ENCODE assay signal across 8 cellular contexts in genomic region chrX:76279007-76279406, GRCh38.
A peak's percentile ranks its signal among the peaks of the same experiment; 100 is the strongest.
DNase-seq lines count a peak whose midpoint lies in the region; ATAC-seq, FAIRE-seq and TF ChIP-seq lines count a peak whose summit lies in the region.

No MANE protein-coding gene starts in this region.

- peak; percentile 67 for TF ChIP-seq CTCF in foreskin keratinocyte (conservative IDR thresholded peaks at IDR 0.05)

- no peak overlapping the region for H3K27ac ChIP-seq in foreskin keratinocyte

- peak; percentile 69 for DNase-seq in activated CD8-positive, alpha-beta memory T cell treated with anti-CD3 and anti-CD28 coated beads for 24 hours
- DNase-seq in activated CD8-positive, alpha-beta memory T cell treated with anti-CD3 and anti-CD28 coated beads, Interleukin-2, amount 50 U/mL, for 48 hours, result no peak
- DNase-seq in NCI-H526 (lab: John Stamatoyannopoulos, UW) (peak; percentile 16 to 48), foreskin keratinocyte (peak; percentile 6 to 23), pulmonary artery endothelial cell (ENCODE audit: low read depth, low spot score) (peak; percentile 7), H54 (ENCODE audit: insufficient read length, low spot score) (no peak)
- peak; percentile 25 for DNase-seq in activated T-cell treated with anti-CD3 and anti-CD28 coated beads, Interleukin-2, amount 50 U/mL, for 4 hours

- H3K27me3 Mint-ChIP-seq in activated T-cell treated with anti-CD3 and anti-CD28 coated beads, Interleukin-2, amount 50 U/mL, for 4 hours (ENCODE audit: low read depth), result no peaks in the 10 kb centered on the region

- H3K27me3 ChIP-seq in foreskin keratinocyte, result no peaks in the 10 kb centered on the region

- FAIRE-seq in H54 (lab: Jason Lieb, UNC), result no peak

- no peaks in the 10 kb centered on the region for H3K4me1 ChIP-seq in foreskin keratinocyte

- TF ChIP-seq POLR2A in H54 (IDR thresholded peaks at IDR 0.05; ENCODE audit: low read depth, low read length), result no peak

- H3K4me1 Mint-ChIP-seq in activated T-cell treated with anti-CD3 and anti-CD28 coated beads, Interleukin-2, amount 50 U/mL, for 4 hours (ENCODE audit: low read depth), result no peaks in the 10 kb centered on the region

- no peak overlapping the region for H3K4me3 Mint-ChIP-seq in activated T-cell treated with anti-CD3 and anti-CD28 coated beads, Interleukin-2, amount 50 U/mL, for 4 hours

- ATAC-seq in HG02678 (IDR thresholded peaks at IDR 0.05; ENCODE audit: unreplicated experiment) (peak; percentile 70), foreskin keratinocyte (peak; percentile 43)
- no peak for ATAC-seq in activated T-cell treated with anti-CD3 and anti-CD28 coated beads, Interleukin-2, amount 50 U/mL, for 4 hours

- H3K9me3 Mint-ChIP-seq in activated T-cell treated with anti-CD3 and anti-CD28 coated beads, Interleukin-2, amount 50 U/mL, for 4 hours, result no peaks in the 10 kb centered on the region

- H3K36me3 Mint-ChIP-seq in activated T-cell treated with anti-CD3 and anti-CD28 coated beads, Interleukin-2, amount 50 U/mL, for 4 hours (ENCODE audit: insufficient read depth), result no peaks in the 10 kb centered on the region

Comparison
In these comparisons a context has a peak if more than half of its experiments do, and no peak if none do; other contexts are left out.
1. DNase-seq: peak in activated CD8-positive, alpha-beta memory T cell treated with anti-CD3 and anti-CD28 coated beads for 24 hours (single experiment), NCI-H526 (2 of 2), activated T-cell treated with anti-CD3 and anti-CD28 coated beads, Interleukin-2, amount 50 U/mL, for 4 hours (single experiment), foreskin keratinocyte (2 of 2) and pulmonary artery endothelial cell (single experiment); none in activated CD8-positive, alpha-beta memory T cell treated with anti-CD3 and anti-CD28 coated beads, Interleukin-2, amount 50 U/mL, for 48 hours (single experiment) and H54 (single experiment).
2. ATAC-seq: peak in HG02678 (single experiment) and foreskin keratinocyte (single experiment); none in activated T-cell treated with anti-CD3 and anti-CD28 coated beads, Interleukin-2, amount 50 U/mL, for 4 hours (0 of 2).